In the genomic region with DNA sequence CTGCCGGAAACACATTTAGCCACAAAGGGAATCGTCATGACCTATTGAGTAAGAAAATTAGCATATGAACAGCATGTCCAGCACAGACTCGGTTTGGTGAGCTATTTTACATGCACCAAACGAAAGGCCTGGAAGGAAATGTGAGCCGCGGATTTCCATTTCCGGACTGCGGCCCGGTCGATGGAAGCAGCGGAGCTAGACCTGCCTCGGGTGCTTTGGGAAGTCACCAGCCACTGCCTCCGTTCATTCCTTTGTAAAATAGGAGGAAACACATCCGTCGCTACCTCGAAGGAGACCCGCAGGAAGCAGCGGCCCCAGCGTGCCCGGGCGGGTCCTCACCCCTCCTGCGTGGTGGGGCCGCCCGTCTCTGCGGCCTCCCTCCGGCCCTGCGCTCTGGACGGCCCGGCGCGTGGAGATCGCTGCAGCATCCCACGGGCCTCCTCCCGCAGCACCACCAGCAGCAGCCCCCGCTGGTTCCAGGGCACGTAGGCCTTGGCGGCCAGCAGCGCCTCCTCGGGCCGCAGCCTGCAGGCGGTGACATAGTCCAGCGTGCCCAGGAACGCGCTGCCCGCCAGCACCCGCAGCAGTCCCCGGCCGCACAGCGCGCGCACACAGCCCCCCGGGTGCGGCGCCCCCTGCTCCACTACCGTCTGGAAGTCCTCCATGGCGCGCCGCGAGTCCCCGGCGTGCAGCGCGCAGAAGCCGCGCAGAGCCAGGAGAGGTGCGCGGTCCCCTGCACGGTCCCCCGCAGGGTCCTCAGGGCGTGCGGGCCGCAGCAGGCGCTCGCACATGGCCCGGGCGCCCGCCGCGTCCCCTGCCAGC, we compare ENCODE assay signal across 21 cellular contexts. TPM values are rescaled to one million over a fixed set of nuclear protein-coding genes. Genes with fewer than 3 reads are reported as not detected.
DNase-seq lines count a peak whose midpoint lies in the region; ATAC-seq, FAIRE-seq and TF ChIP-seq lines count a peak whose summit lies in the region.
"Had no signal": no experiment of that assay in that cellular context is flagged by ENCODE, and none has a peak within 500 bp of the region (broad histone marks: within the 10 kb centered on the region; RNA-seq: fewer than 3 reads in every experiment).

No MANE protein-coding gene starts in this region.

- H3K9ac ChIP-seq in kidney (ENCODE audit: low read length in 2 of 2) = no peak overlapping the region

- no peaks in the 10 kb centered on the region for H3K4me1 ChIP-seq in kidney (ENCODE audit: control insufficient read depth in 1 of 2, insufficient read depth in 1 of 2, low read depth in 1 of 2, low read length in 2 of 2)
- H3K4me1 ChIP-seq: ascending aorta, vagina had no signal

- peaks cover 2% of the 10 kb centered on the region for H3K36me3 Mint-ChIP-seq in activated naive CD8-positive, alpha-beta T cell treated with anti-CD3 and anti-CD28 coated beads, Interleukin-2, amount 10 ng/mL, durations not matched to agents 7 days and 5 days
- H3K36me3 Mint-ChIP-seq in activated naive CD8-positive, alpha-beta T cell treated with anti-CD3 and anti-CD28 coated beads for 36 hours = no peaks in the 10 kb centered on the region
- H3K36me3 Mint-ChIP-seq in activated CD8-positive, alpha-beta memory T cell treated with anti-CD3 and anti-CD28 coated beads, Interleukin-2, amount 10 ng/mL, durations not matched to agents 7 days and 5 days = peaks cover 4% of the 10 kb centered on the region

- intact Hi-C loops in kidney (cut with DNase I) = loop anchor here (5.0 kb wide), 1 partner anchor 372 kb away; no protein-coding TSS in a partner anchor

- no peak overlapping the region for H3K4me3 ChIP-seq in kidney (ENCODE audit: low read length in 2 of 2)
- H3K4me3 ChIP-seq: ascending aorta, hepatocyte, vagina had no signal

- peaks cover 12% of the 10 kb centered on the region for H3K9me3 Mint-ChIP-seq in activated naive CD8-positive, alpha-beta T cell treated with anti-CD3 and anti-CD28 coated beads, Interleukin-2, amount 10 ng/mL, durations not matched to agents 7 days and 5 days
- H3K9me3 Mint-ChIP-seq in activated naive CD8-positive, alpha-beta T cell treated with anti-CD3 and anti-CD28 coated beads for 36 hours = peaks cover 13% of the 10 kb centered on the region
- H3K9me3 Mint-ChIP-seq in activated CD8-positive, alpha-beta memory T cell treated with anti-CD3 and anti-CD28 coated beads, Interleukin-2, amount 10 ng/mL, durations not matched to agents 7 days and 5 days (ENCODE audit: low read depth) = peaks cover 4% of the 10 kb centered on the region
- H3K9me3 Mint-ChIP-seq: activated T-helper 17 cell treated with anti-CD3 and anti-CD28 coated beads, Interleukin-2, amount 50 U/mL, for 72 hours had no signal

- H3K27me3 Mint-ChIP-seq in activated naive CD8-positive, alpha-beta T cell treated with anti-CD3 and anti-CD28 coated beads, Interleukin-2, amount 10 ng/mL, durations not matched to agents 7 days and 5 days = peaks cover 29% of the 10 kb centered on the region
- H3K27me3 Mint-ChIP-seq in activated naive CD8-positive, alpha-beta T cell treated with anti-CD3 and anti-CD28 coated beads for 36 hours = peaks cover 53% of the 10 kb centered on the region
- peaks cover 32% of the 10 kb centered on the region for H3K27me3 Mint-ChIP-seq in activated CD8-positive, alpha-beta memory T cell treated with anti-CD3 and anti-CD28 coated beads, Interleukin-2, amount 10 ng/mL, durations not matched to agents 7 days and 5 days

- ATAC-seq in activated naive CD8-positive, alpha-beta T cell treated with anti-CD3 and anti-CD28 coated beads, Interleukin-2, amount 10 ng/mL, durations not matched to agents 7 days and 5 days (ENCODE audit: low read depth) = peak; percentile 17
- ATAC-seq in activated CD8-positive, alpha-beta memory T cell treated with anti-CD3 and anti-CD28 coated beads, Interleukin-2, amount 10 ng/mL, durations not matched to agents 7 days and 5 days = no peak
- ATAC-seq: activated T-helper 17 cell treated with anti-CD3 and anti-CD28 coated beads, Interleukin-2, amount 50 U/mL, for 72 hours had no signal

- POLR2A ChIA-PET in activated naive CD8-positive, alpha-beta T cell treated with anti-CD3 and anti-CD28 coated beads, Interleukin-2, amount 10 ng/mL, durations not matched to agents 7 days and 5 days (lab: Charles Lee) = interaction anchor here (0.7 kb wide), 2 partner anchors 14 to 374 kb away, joined by 3 to 5 read pairs; no protein-coding TSS in a partner anchor

- no peak overlapping the region for H3K27ac Mint-ChIP-seq in activated naive CD8-positive, alpha-beta T cell treated with anti-CD3 and anti-CD28 coated beads, Interleukin-2, amount 10 ng/mL, durations not matched to agents 7 days and 5 days
- H3K27ac Mint-ChIP-seq in activated naive CD8-positive, alpha-beta T cell treated with anti-CD3 and anti-CD28 coated beads for 36 hours = no peak overlapping the region
- H3K27ac Mint-ChIP-seq in activated CD8-positive, alpha-beta memory T cell treated with anti-CD3 and anti-CD28 coated beads, Interleukin-2, amount 10 ng/mL, durations not matched to agents 7 days and 5 days = no peak overlapping the region
- H3K27ac Mint-ChIP-seq: activated CD4-positive, alpha-beta memory T cell treated with anti-CD3 and anti-CD28 coated beads, Interleukin-2, amount 10 ng/mL, durations not matched to agents 7 days and 5 days; activated T-helper 17 cell treated with anti-CD3 and anti-CD28 coated beads, Interleukin-2, amount 50 U/mL, for 72 hours; mesothelial cell of epicardium had no signal

- H3K27ac ChIP-seq in kidney (ENCODE audit: low read depth in 2 of 2, low read length in 2 of 2) = no peak overlapping the region
- H3K27ac ChIP-seq: ascending aorta, hepatocyte, neutrophil, vagina had no signal

- peak; percentile 32 for DNase-seq in activated naive CD8-positive, alpha-beta T cell treated with anti-CD3 and anti-CD28 coated beads, Interleukin-2, amount 10 ng/mL, durations not matched to agents 7 days and 5 days
- no peak for DNase-seq in activated naive CD8-positive, alpha-beta T cell treated with anti-CD3 and anti-CD28 coated beads for 36 hours
- peak; percentile 86 for DNase-seq in MV-4-11 (lab: John Stamatoyannopoulos, UW)
- peak; percentile 49 for DNase-seq in kidney
- DNase-seq in retina = peak; percentile 63
- no peak for DNase-seq in NCI-H1048 (lab: John Stamatoyannopoulos, UW)
- no peak for DNase-seq in activated CD8-positive, alpha-beta memory T cell treated with anti-CD3 and anti-CD28 coated beads, Interleukin-2, amount 10 ng/mL, durations not matched to agents 7 days and 5 days
- DNase-seq in NCI-H1092 treated with DMSO at 0.1 percent for 48 hours (lab: John Stamatoyannopoulos, UW) = no peak
- DNase-seq: activated CD4-positive, alpha-beta memory T cell treated with anti-CD3 and anti-CD28 coated beads, Interleukin-2, amount 10 ng/mL, durations not matched to agents 7 days and 5 days; DND-41; NCI-H187 treated with DMSO at 0.1 percent for 48 hours; NCI-H446; stimulated activated CD4-positive, alpha-beta T cell treated with anti-CD3 and anti-CD28 coated beads, Interleukin-2, amount 100 ng/mL, for 48 hours had no signal

- peak overlapping the region; percentile 39 for H3K4me3 Mint-ChIP-seq in activated naive CD8-positive, alpha-beta T cell treated with anti-CD3 and anti-CD28 coated beads, Interleukin-2, amount 10 ng/mL, durations not matched to agents 7 days and 5 days
- H3K4me3 Mint-ChIP-seq in activated naive CD8-positive, alpha-beta T cell treated with anti-CD3 and anti-CD28 coated beads for 36 hours = no peak overlapping the region
- no peak overlapping the region for H3K4me3 Mint-ChIP-seq in activated CD8-positive, alpha-beta memory T cell treated with anti-CD3 and anti-CD28 coated beads, Interleukin-2, amount 10 ng/mL, durations not matched to agents 7 days and 5 days
- H3K4me3 Mint-ChIP-seq: activated CD4-positive, alpha-beta memory T cell treated with anti-CD3 and anti-CD28 coated beads, Interleukin-2, amount 10 ng/mL, durations not matched to agents 7 days and 5 days; activated T-helper 17 cell treated with anti-CD3 and anti-CD28 coated beads, Interleukin-2, amount 50 U/mL, for 72 hours; mesothelial cell of epicardium had no signal

- CTCF ChIA-PET in activated CD8-positive, alpha-beta memory T cell treated with anti-CD3 and anti-CD28 coated beads, Interleukin-2, amount 10 ng/mL, durations not matched to agents 7 days and 5 days (lab: Charles Lee) = interaction anchor here (0.8 kb wide), 1 partner anchor 234 kb away, joined by 3 read pairs; no protein-coding TSS in a partner anchor

- TF ChIP-seq CTCF in kidney (IDR thresholded peaks at IDR 0.05; ENCODE audit: borderline replicate concordance, extremely low read depth, insufficient read depth) = no peak

- no peak for FAIRE-seq in kidney (lab: Jason Lieb, UNC)
- FAIRE-seq: endometrium, keratinocyte had no signal

- peaks cover 5% of the 10 kb centered on the region for H3K4me1 Mint-ChIP-seq in activated naive CD8-positive, alpha-beta T cell treated with anti-CD3 and anti-CD28 coated beads, Interleukin-2, amount 10 ng/mL, durations not matched to agents 7 days and 5 days
- peaks cover 2% of the 10 kb centered on the region for H3K4me1 Mint-ChIP-seq in activated naive CD8-positive, alpha-beta T cell treated with anti-CD3 and anti-CD28 coated beads for 36 hours
- peaks cover 6% of the 10 kb centered on the region for H3K4me1 Mint-ChIP-seq in activated CD8-positive, alpha-beta memory T cell treated with anti-CD3 and anti-CD28 coated beads, Interleukin-2, amount 10 ng/mL, durations not matched to agents 7 days and 5 days
- H3K4me1 Mint-ChIP-seq: activated T-helper 17 cell treated with anti-CD3 and anti-CD28 coated beads, Interleukin-2, amount 50 U/mL, for 72 hours; mesothelial cell of epicardium had no signal

- H3K36me3 ChIP-seq in kidney (ENCODE audit: control insufficient read depth in 1 of 2, insufficient read depth in 2 of 2, low read length in 2 of 2) = no peaks in the 10 kb centered on the region
- H3K36me3 ChIP-seq: ascending aorta, neutrophil, vagina had no signal

- H3K9me3 ChIP-seq in kidney (ENCODE audit: control insufficient read depth in 1 of 2, low read length in 2 of 2) = peaks cover 4 to 8% of the 10 kb centered on the region in 2 donors

RNA-seq across cellular contexts. Expression of a gene that starts 12.1 kb away (rescaled TPM):
- 1 to 10 TPM; 2.7 to 2.8 TPM for total RNA-seq in activated naive CD8-positive, alpha-beta T cell treated with anti-CD3 and anti-CD28 coated beads, Interleukin-2, amount 10 ng/mL, durations not matched to agents 7 days and 5 days
- total RNA-seq in activated naive CD8-positive, alpha-beta T cell treated with anti-CD3 and anti-CD28 coated beads for 36 hours = under 1 TPM; 0.48 to 0.58 TPM
- 2.4 TPM for total RNA-seq in kidney
- polyA plus RNA-seq in kidney (ENCODE audit: insufficient read depth, low read depth, low replicate concordance) = 0.15 TPM
- 1 to 10 TPM; 1.1 TPM for total RNA-seq in activated CD8-positive, alpha-beta memory T cell treated with anti-CD3 and anti-CD28 coated beads, Interleukin-2, amount 10 ng/mL, durations not matched to agents 7 days and 5 days

Comparison
In these comparisons a context has a peak if more than half of its experiments do, and no peak if none do; other contexts are left out.
1. DNase-seq: peak in activated naive CD8-positive, alpha-beta T cell treated with anti-CD3 and anti-CD28 coated beads, Interleukin-2, amount 10 ng/mL, durations not matched to agents 7 days and 5 days (single experiment), MV-4-11 (single experiment), kidney (single experiment) and retina (single experiment); none in activated naive CD8-positive, alpha-beta T cell treated with anti-CD3 and anti-CD28 coated beads for 36 hours (single experiment), NCI-H1048 (single experiment), activated CD8-positive, alpha-beta memory T cell treated with anti-CD3 and anti-CD28 coated beads, Interleukin-2, amount 10 ng/mL, durations not matched to agents 7 days and 5 days (single experiment) and NCI-H1092 treated with DMSO at 0.1 percent for 48 hours (single experiment).